In the genomic region with DNA sequence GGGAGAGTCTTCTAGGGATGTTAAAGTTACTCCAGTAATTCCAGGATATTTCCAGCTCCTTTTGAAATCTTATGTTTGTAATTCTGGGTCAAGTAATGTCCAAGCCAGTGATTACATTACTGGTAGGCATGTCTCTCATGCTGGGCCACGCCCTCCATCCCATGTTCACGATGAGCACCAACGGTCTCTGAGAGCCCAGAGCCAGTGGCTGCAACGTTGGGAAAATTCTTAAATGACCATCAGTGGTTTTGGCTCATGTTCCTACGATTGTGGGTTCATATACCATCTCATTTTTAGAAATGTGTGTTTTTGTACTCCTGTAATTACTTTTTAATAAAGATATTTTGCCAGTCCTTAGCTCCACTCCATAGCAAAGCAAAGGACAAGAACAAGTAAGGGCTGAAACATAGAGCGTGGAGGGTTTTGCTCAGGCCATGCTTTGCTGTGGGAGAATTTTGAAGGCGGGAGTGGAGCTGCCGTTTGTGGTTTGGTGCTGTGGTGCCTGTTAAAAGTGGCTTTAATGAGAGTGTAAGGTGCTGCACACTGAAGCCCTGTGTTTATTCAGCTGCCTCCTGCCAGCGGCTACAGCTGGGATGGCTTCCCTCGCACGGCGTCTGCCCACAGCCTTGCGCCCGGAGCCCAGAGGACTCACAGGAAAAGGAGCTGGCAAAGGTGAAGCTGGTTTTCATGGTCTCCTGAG, we compare ENCODE assay signal across 10 cellular contexts. TPM values are rescaled to one million over a fixed set of nuclear protein-coding genes. Genes with fewer than 3 reads are reported as not detected.
DNase-seq lines count a peak whose midpoint lies in the region; ATAC-seq, FAIRE-seq and TF ChIP-seq lines count a peak whose summit lies in the region.
"Had no signal": no experiment of that assay in that cellular context is flagged by ENCODE, and none has a peak within 500 bp of the region (broad histone marks: within the 10 kb centered on the region; RNA-seq: fewer than 3 reads in every experiment).

No MANE protein-coding gene starts in this region.

- H3K27ac ChIP-seq in HCT116 (ENCODE audit: low read depth, low read length) (peak overlapping the region; percentile 90), pancreas (no peak overlapping the region), mammary epithelial cell (ENCODE audit: insufficient read depth, low read depth, low read length) (no peak overlapping the region)

- dilution Hi-C loops in mammary epithelial cell (cut with HindIII; ENCODE audit: low sequenced_read_pairs), result no loop called here

- TF ChIP-seq RAD21 in HCT116 (IDR thresholded peaks at IDR 0.05; ENCODE audit: low read depth), result no peak

- ATAC-seq in HCT116, result peak; percentile 5
- ATAC-seq in effector memory CD8-positive, alpha-beta T cell (replicated peaks), result no peak
- peak; percentile 74 to 83 (median 78) for ATAC-seq in pancreas
- ATAC-seq in HG02852 (IDR thresholded peaks at IDR 0.05; ENCODE audit: unreplicated experiment), result no peak

- in situ Hi-C loops in mammary epithelial cell (cut with MboI; ENCODE audit: low sequenced_read_pairs in 2 of 2), result no loop called here

- TF ChIP-seq CTCF in HCT116 (IDR thresholded peaks at IDR 0.05 in 2 of 3, conservative IDR thresholded peaks at IDR 0.05 in 1 of 3; ENCODE audit: borderline replicate concordance in 1 of 3, insufficient read depth in 1 of 3, low read depth in 2 of 3, low read length in 2 of 3), result no peak
- TF ChIP-seq CTCF in pancreas (IDR thresholded peaks at IDR 0.05), result no peak
- no peak for TF ChIP-seq CTCF in mammary epithelial cell (conservative IDR thresholded peaks at IDR 0.05 in 1 of 2, IDR thresholded peaks at IDR 0.05 in 1 of 2; ENCODE audit: extremely low read depth in 1 of 2, insufficient read depth in 1 of 2, low read depth in 1 of 2, low read length in 2 of 2)

- FAIRE-seq in pancreas (lab: Jason Lieb, UNC), result no peak

- H2AFZ ChIP-seq in HCT116 (ENCODE audit: low read depth, low read length, poor library complexity, severe bottlenecking) (no peak overlapping the region), mammary epithelial cell (ENCODE audit: low read depth, low read length) (no peak overlapping the region)

- POLR2A ChIA-PET in HCT116 (lab: Charles Lee), result no interaction called here

- H3K4me1 ChIP-seq in HCT116 (ENCODE audit: control insufficient read depth in 1 of 2, insufficient read depth in 2 of 2, low read length in 2 of 2) (peaks cover 55 to 81% of the 10 kb centered on the region in 2 experiments), pancreas (peaks cover 8 to 20% (median 14%) of the 10 kb centered on the region in 3 donors), mammary epithelial cell (ENCODE audit: insufficient read depth, low read length) (peaks cover 15% of the 10 kb centered on the region)

- H3K4me3 ChIP-seq in HCT116 (replicated peaks in 1 of 2; ENCODE audit: low read depth in 1 of 2, low read length in 2 of 2) (peak overlapping the region in 1 of 2 experiments; percentile 44; a peak in 2 of 4 replicates), pancreas (no peak overlapping the region), mammary epithelial cell (replicated peaks in 1 of 3; ENCODE audit: insufficient read depth in 1 of 3, low read depth in 2 of 3, low read length in 3 of 3) (no peak overlapping the region)

- intact Hi-C loops in HCT116 (cut with micrococcal nuclease), result loop anchor here (5.0 kb wide), 1 partner anchor 752 kb away; no protein-coding TSS in a partner anchor
- intact Hi-C loops in pancreas (cut with DNase I), result no loop called here
- intact Hi-C loops in mammary epithelial cell (cut with micrococcal nuclease), result no loop called here

- H3K4me3 Mint-ChIP-seq in effector memory CD8-positive, alpha-beta T cell, result no peak overlapping the region

- CTCF ChIA-PET in HCT116 (lab: Charles Lee) (interaction anchor here (5.9 kb wide), 1 partner anchor 36 kb away, joined by 32 read pairs; no protein-coding TSS in a partner anchor), mammary epithelial cell (lab: Charles Lee; ENCODE audit: low non-redundant PET) (interaction anchor here (0.8 kb wide), 1 partner anchor 36 kb away, joined by 3 read pairs; no protein-coding TSS in a partner anchor)

- H3K27me3 ChIP-seq in HCT116 (ENCODE audit: insufficient read depth, low read length), result no peaks in the 10 kb centered on the region
- no peaks in the 10 kb centered on the region for H3K27me3 ChIP-seq in pancreas
- H3K27me3 ChIP-seq in mammary epithelial cell (ENCODE audit: insufficient read depth, low read length), result no peaks in the 10 kb centered on the region

- RAD21 ChIA-PET in HCT116 (lab: Charles Lee; ENCODE audit: low non-redundant PET in 1 of 2, low total read pairs in 2 of 2, uncharacterized antibody in 2 of 2, unreplicated experiment in 2 of 2), result interaction anchor here in 1 of 2 experiments (1.8 kb wide), 1 partner anchor 36 kb away, joined by 5 read pairs; no protein-coding TSS in a partner anchor

- H3K9ac ChIP-seq in HCT116 (ENCODE audit: low read length) (peak overlapping the region; percentile 54), mammary epithelial cell (ENCODE audit: insufficient read depth, low read length) (no peak overlapping the region)

- H3K9me2 ChIP-seq in HCT116 (ENCODE audit: insufficient read depth), result no peaks in the 10 kb centered on the region

- H3K9me3 Mint-ChIP-seq in effector memory CD8-positive, alpha-beta T cell, result no peaks in the 10 kb centered on the region
- H3K9me3 Mint-ChIP-seq: naive B cell had no signal

- peaks cover 19% of the 10 kb centered on the region for H3K79me2 ChIP-seq in HCT116 (ENCODE audit: insufficient read depth, low read length)
- peaks cover 58% of the 10 kb centered on the region for H3K79me2 ChIP-seq in mammary epithelial cell (ENCODE audit: insufficient read depth, low read length)

- H3K27ac Mint-ChIP-seq in effector memory CD8-positive, alpha-beta T cell, result peak overlapping the region; percentile 50 to 59
- H3K27ac Mint-ChIP-seq: naive B cell had no signal

- H3K9me3 ChIP-seq in HCT116 (ENCODE audit: control insufficient read depth in 1 of 2, insufficient read depth in 1 of 2, low read depth in 1 of 2, low read length in 2 of 2) (no peaks in the 10 kb centered on the region), pancreas (no peaks in the 10 kb centered on the region), mammary epithelial cell (replicated peaks; ENCODE audit: insufficient read depth, low read length) (no peaks in the 10 kb centered on the region)

- 46% methylated on average over 14 of the region's 14 CpGs for WGBS in pancreas, 2 donors
- WGBS in mammary epithelial cell (ENCODE audit: low coverage, missing lambda C conversion rate), result 95% methylated on average over 12 of the region's 14 CpGs

- no peaks in the 10 kb centered on the region for H3K27me3 Mint-ChIP-seq in effector memory CD8-positive, alpha-beta T cell
- H3K27me3 Mint-ChIP-seq: naive B cell had no signal

- H3K36me3 ChIP-seq in HCT116 (ENCODE audit: control insufficient read depth in 1 of 2, insufficient read depth in 2 of 2, low read length in 2 of 2), result no peaks in the 10 kb centered on the region
- H3K36me3 ChIP-seq in pancreas, result no peaks in the 10 kb centered on the region
- peaks cover 3% of the 10 kb centered on the region for H3K36me3 ChIP-seq in mammary epithelial cell (ENCODE audit: insufficient read depth, low read length)

- BruUV-seq in HCT116 (replicated peaks; lab: Mats Ljungman, UMichigan) (no TSS peak), mammary epithelial cell (replicated peaks; lab: Mats Ljungman, UMichigan) (no TSS peak)

- H3K4me2 ChIP-seq in HCT116 (ENCODE audit: low read length), result peak overlapping the region; percentile 85
- H3K4me2 ChIP-seq in mammary epithelial cell (ENCODE audit: insufficient read depth, low read depth, low read length), result no peak overlapping the region

- H4K20me1 ChIP-seq in HCT116 (ENCODE audit: insufficient read depth), result peaks cover 3% of the 10 kb centered on the region; the same call in 1 of the 2 replicates
- H4K20me1 ChIP-seq in mammary epithelial cell (ENCODE audit: insufficient read depth, low read length), result no peaks in the 10 kb centered on the region

- TF ChIP-seq POLR2A in HCT116 (IDR thresholded peaks at IDR 0.05; ENCODE audit: borderline replicate concordance, extremely low read depth, insufficient read depth, insufficient read length), result no peak

- no peaks in the 10 kb centered on the region for H3K4me1 Mint-ChIP-seq in effector memory CD8-positive, alpha-beta T cell (ENCODE audit: low read depth in 2 of 2)
- H3K4me1 Mint-ChIP-seq: naive B cell had no signal

- no peaks in the 10 kb centered on the region for H3K36me3 Mint-ChIP-seq in effector memory CD8-positive, alpha-beta T cell (ENCODE audit: insufficient read depth)
- H3K36me3 Mint-ChIP-seq: naive B cell had no signal

- DNase-seq in HCT116 (ENCODE audit: low read depth, low spot score) (no peak), NCI-H2196 treated with DMSO at 0.1 percent for 48 hours (lab: John Stamatoyannopoulos, UW; ENCODE audit: unreplicated experiment) (peak; percentile 77), pancreas (peak in 5 of 6 donors; percentile 42 to 82 (median 63)), nucleus accumbens (lab: John Stamatoyannopoulos, UW) (no peak), mammary epithelial cell (no peak), activated gamma-delta T cell treated with Interleukin-2 at 50 U/mL for 16 hours (no peak)
- DNase-seq in effector memory CD8-positive, alpha-beta T cell, result no peak
- DNase-seq: activated CD4-positive, alpha-beta T cell treated with anti-CD3 and anti-CD28 coated beads, Interleukin-2, amount 50 U/mL, for 1 hour; naive B cell had no signal

TF ChIP-seq in HCT116, 20 proteins besides CTCF, POLR2A, EP300 and RAD21 (continues in another document):
- TF ChIP-seq, protein P1, sequence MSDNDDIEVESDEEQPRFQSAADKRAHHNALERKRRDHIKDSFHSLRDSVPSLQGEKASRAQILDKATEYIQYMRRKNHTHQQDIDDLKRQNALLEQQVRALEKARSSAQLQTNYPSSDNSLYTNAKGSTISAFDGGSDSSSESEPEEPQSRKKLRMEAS (IDR thresholded peaks at IDR 0.05), result no peak
- TF ChIP-seq EGR1 (IDR thresholded peaks at IDR 0.05; ENCODE audit: low read depth) (no peak), EZH2 (IDR thresholded peaks at IDR 0.05) (no peak), SRF (IDR thresholded peaks at IDR 0.05; ENCODE audit: low read depth) (no peak), YY1 (IDR thresholded peaks at IDR 0.05; ENCODE audit: extremely low read depth, insufficient replicate concordance, low read depth, low read length) (no peak)

RNA-seq across cellular contexts. Expression of a gene that starts 28.9 kb away (rescaled TPM):
- total RNA-seq in HCT116 (2021; ENCODE audit: unreplicated experiment) (23.5 TPM), pancreas (1 to 10 TPM; 4.3 to 9.0 (median 5.8) TPM), mammary epithelial cell (10 to 100 TPM; 20.7 to 24.2 TPM)
- 13.2 and 14.7 TPM in 2 replicates for polyA plus RNA-seq in HCT116 (2012)
- polyA plus RNA-seq in pancreas (1 to 10 TPM; 1.2 to 1.5 TPM), mammary epithelial cell (16.6 TPM)
- polyA minus RNA-seq in mammary epithelial cell, result 22.5 TPM

Comparison
In these comparisons a context has a peak if more than half of its experiments do, and no peak if none do; other contexts are left out.
1. ATAC-seq: peak in HCT116 (single experiment) and pancreas (4 of 4); none in effector memory CD8-positive, alpha-beta T cell (single experiment) and HG02852 (single experiment).
2. DNase-seq: peak in NCI-H2196 treated with DMSO at 0.1 percent for 48 hours (single experiment) and pancreas (5 of 6); none in HCT116 (single experiment), effector memory CD8-positive, alpha-beta T cell (0 of 3), nucleus accumbens (0 of 56), mammary epithelial cell (single experiment) and activated gamma-delta T cell treated with Interleukin-2 at 50 U/mL for 16 hours (single experiment).